In genomic region chr16:85393674-85394510, GRCh38 we compare ENCODE assay signal across 1 cellular context.
TF ChIP-seq lines count a peak whose summit lies in the region.

No MANE protein-coding gene starts in this region.

TF ChIP-seq in HepG2, 621 proteins besides CTCF, POLR2A, EP300 and RAD21 (continued from another document and continues in another):
- TF ChIP-seq MYPOP (CRISPR knock-in tag; IDR thresholded peaks at IDR 0.05) (peak; percentile 25; the same call in 1 of the 2 replicates), CHD2 (IDR thresholded peaks at IDR 0.05; ENCODE audit: low read depth, low read length) (no peak), ZNF660 (CRISPR knock-in tag; IDR thresholded peaks at IDR 0.05; ENCODE audit: borderline replicate concordance, low read depth) (no peak), NBN (conservative IDR thresholded peaks at IDR 0.05) (no peak), CENPT (CRISPR knock-in tag; IDR thresholded peaks at IDR 0.05; ENCODE audit: low read depth) (no peak), PATZ1 (CRISPR knock-in tag; IDR thresholded peaks at IDR 0.05) (peak; percentile 72), KDM2A (CRISPR knock-in tag; IDR thresholded peaks at IDR 0.05; ENCODE audit: borderline replicate concordance, low read depth) (peak; percentile 41; the same call in 1 of the 2 replicates), ARNTL (CRISPR knock-in tag; IDR thresholded peaks at IDR 0.05) (no peak), ZNF230 (CRISPR knock-in tag; IDR thresholded peaks at IDR 0.05) (no peak), CREBL2 (CRISPR knock-in tag; IDR thresholded peaks at IDR 0.05; ENCODE audit: borderline replicate concordance) (no peak), ZNF549 (CRISPR knock-in tag; IDR thresholded peaks at IDR 0.05) (no peak), GZF1 (CRISPR knock-in tag; IDR thresholded peaks at IDR 0.05) (no peak), ZNF703 (CRISPR knock-in tag; IDR thresholded peaks at IDR 0.05; ENCODE audit: borderline replicate concordance) (0 out of 2 replicates have a peak, but pooled peaks have one; percentile 27), RXRB (CRISPR knock-in tag; IDR thresholded peaks at IDR 0.05; ENCODE audit: borderline replicate concordance) (no peak), GRHL1 (CRISPR knock-in tag; conservative IDR thresholded peaks at IDR 0.05) (no peak), ZNF672 (CRISPR knock-in tag; IDR thresholded peaks at IDR 0.05) (0 out of 2 replicates have a peak, but pooled peaks have one; percentile 40), ZNF44 (CRISPR knock-in tag; IDR thresholded peaks at IDR 0.05) (no peak), KAT7 (CRISPR knock-in tag; IDR thresholded peaks at IDR 0.05; ENCODE audit: borderline replicate concordance) (no peak), HMGXB4 (CRISPR knock-in tag; IDR thresholded peaks at IDR 0.05; ENCODE audit: borderline replicate concordance in 1 of 2, low read depth in 1 of 2) (0 out of 4 replicates have a peak, but pooled peaks of 1 of the 2 experiments have one; percentile 62), ZNF253 (CRISPR knock-in tag; IDR thresholded peaks at IDR 0.05; ENCODE audit: borderline replicate concordance) (peak; percentile 13; the same call in 1 of the 2 replicates), THRA (CRISPR knock-in tag; IDR thresholded peaks at IDR 0.05; ENCODE audit: borderline replicate concordance) (no peak), YY1 (IDR thresholded peaks at IDR 0.05; ENCODE audit: insufficient read depth, insufficient replicate concordance, low read depth, low read length) (peak; percentile 47), ZNF292 (CRISPR knock-in tag; IDR thresholded peaks at IDR 0.05; ENCODE audit: borderline replicate concordance, low read depth) (no peak), KLF13 (CRISPR knock-in tag; IDR thresholded peaks at IDR 0.05) (no peak), HCFC1 (IDR thresholded peaks at IDR 0.05; ENCODE audit: low read depth, low read length) (no peak), ZBTB14 (CRISPR knock-in tag; IDR thresholded peaks at IDR 0.05) (no peak), GATAD2A (CRISPR knock-in tag; IDR thresholded peaks at IDR 0.05) (peak; percentile 47), ZNF816 (CRISPR knock-in tag; IDR thresholded peaks at IDR 0.05; ENCODE audit: borderline replicate concordance) (no peak), MAX (IDR thresholded peaks at IDR 0.05) (peak; percentile 21; the same call in 1 of the 2 replicates), HOMEZ (CRISPR knock-in tag; IDR thresholded peaks at IDR 0.05; ENCODE audit: low read depth) (no peak), SMAD3 (CRISPR knock-in tag; IDR thresholded peaks at IDR 0.05) (no peak), ZNF546 (CRISPR knock-in tag; conservative IDR thresholded peaks at IDR 0.05) (no peak), ARID5B (CRISPR knock-in tag; IDR thresholded peaks at IDR 0.05) (0 out of 2 replicates have a peak, but pooled peaks have one; percentile 14), ZNF576 (CRISPR knock-in tag; IDR thresholded peaks at IDR 0.05) (no peak), SMARCC2 (IDR thresholded peaks at IDR 0.05) (no peak), ZNF274 (CRISPR knock-in tag; IDR thresholded peaks at IDR 0.05) (peak; percentile 18; the same call in 1 of the 2 replicates), ZNF547 (CRISPR knock-in tag; IDR thresholded peaks at IDR 0.05) (no peak), MAZ (IDR thresholded peaks at IDR 0.05; ENCODE audit: borderline replicate concordance, low read depth, low read length) (no peak), MAZ (CRISPR knock-in tag; IDR thresholded peaks at IDR 0.05; ENCODE audit: low read depth) (0 out of 2 replicates have a peak, but pooled peaks have one; percentile 41), LBX2 (CRISPR knock-in tag; IDR thresholded peaks at IDR 0.05; ENCODE audit: borderline replicate concordance) (0 out of 2 replicates have a peak, but pooled peaks have one; percentile 47), ZNF710 (CRISPR knock-in tag; IDR thresholded peaks at IDR 0.05; ENCODE audit: borderline replicate concordance) (no peak), NR2C2 (CRISPR knock-in tag; IDR thresholded peaks at IDR 0.05; ENCODE audit: borderline replicate concordance) (no peak), SIN3B (IDR thresholded peaks at IDR 0.05; ENCODE audit: low read length) (no peak), SNAPC2 (CRISPR knock-in tag; IDR thresholded peaks at IDR 0.05) (no peak), SCMH1 (CRISPR knock-in tag; IDR thresholded peaks at IDR 0.05; ENCODE audit: borderline replicate concordance) (no peak)
